Comparison of ENCODE assay signal across 8 cellular contexts in genomic region chr15:65516997-65517865, GRCh38. TPM values are rescaled to one million over a fixed set of nuclear protein-coding genes. Genes with fewer than 3 reads are reported as not detected.
DNase-seq lines count a peak whose midpoint lies in the region; ATAC-seq, FAIRE-seq and TF ChIP-seq lines count a peak whose summit lies in the region.

Gene DPP8, minus strand, starts transcription at chr15:65517689. Its CDS starts 5,136 bp downstream, at chr15:65512553.

- peak; percentile 11 for FAIRE-seq in TTC549 (lab: Jason Lieb, UNC)

- TF ChIP-seq CTCF in brain (conservative IDR thresholded peaks at IDR 0.05): peak; percentile 75 to 80

- peaks cover 0 to 3% (median 0%) of the 10 kb centered on the region in 5 experiments for H3K9me3 Mint-ChIP-seq in brain

- no peaks in the 10 kb centered on the region for H3K9me3 ChIP-seq in iPS DF 6.9 (ENCODE audit: control insufficient read depth, insufficient read depth, low read length)

- no peaks in the 10 kb centered on the region for H3K4me1 ChIP-seq in iPS DF 6.9 (ENCODE audit: control insufficient read depth, insufficient read depth, low read length)

- ATAC-seq in GM18517 (IDR thresholded peaks at IDR 0.05; ENCODE audit: unreplicated experiment) (peak; percentile 83), HG03060 (IDR thresholded peaks at IDR 0.05; ENCODE audit: low read depth, unreplicated experiment) (peak; percentile 78)

- peaks cover 3% of the 10 kb centered on the region for H3K36me3 Mint-ChIP-seq in brain

- peak within 1 kb of the TSS; percentile 94 to 100 (median 95) for H3K4me3 Mint-ChIP-seq in brain

- no peaks in the 10 kb centered on the region; the same call in 1 of the 2 replicates for H3K36me3 ChIP-seq in iPS DF 6.9 (ENCODE audit: control insufficient read depth, insufficient read depth, low read length)

- DNase-seq in 8988T (peak; percentile 61), NCI-H2107 (lab: John Stamatoyannopoulos, UW) (peak; percentile 65), iPS DF 6.9 (ENCODE audit: low read depth, low spot score) (peak; percentile 92), skeletal muscle cell (ENCODE audit: low read depth) (peak; percentile 85)

- peaks cover 55% of the 10 kb centered on the region for H3K4me1 Mint-ChIP-seq in brain

- H3K27ac ChIP-seq in iPS DF 6.9 (ENCODE audit: low read length): no peak within 1 kb of the TSS

- peak within 1 kb of the TSS; percentile 91 to 98 (median 93) for H3K27ac Mint-ChIP-seq in brain

- no peaks in the 10 kb centered on the region for H3K27me3 ChIP-seq in iPS DF 6.9 (ENCODE audit: control insufficient read depth, insufficient read depth, low read length)

- peaks cover 11% of the 10 kb centered on the region for H3K27me3 Mint-ChIP-seq in brain

- H3K4me3 ChIP-seq in iPS DF 6.9 (ENCODE audit: low read length) (peak within 1 kb of the TSS; percentile 94), skeletal muscle cell (ENCODE audit: low read depth, low read length) (peak within 1 kb of the TSS; percentile 99)

- WGBS in iPS DF 6.9 (ENCODE audit: insufficient coverage, insufficient read length): no CpG with 5 or more reads among the region's 75 CpGs

RNA-seq across cellular contexts. Expression of gene DPP8, which starts in this region (rescaled TPM):
- 6.1 TPM for polyA plus RNA-seq in brain (ENCODE audit: insufficient read depth, low read depth, low replicate concordance)
